In genomic region chr10:69229565-69229886, GRCh38 we compare ENCODE assay signal across 1 cellular context.
TF ChIP-seq lines count a peak whose summit lies in the region.

No MANE protein-coding gene starts in this region.

TF ChIP-seq in HEK293T, 16 proteins besides CTCF, POLR2A, EP300 and RAD21 (continued from another document):
- TF ChIP-seq HDGF (IDR thresholded peaks at IDR 0.05; ENCODE audit: borderline replicate concordance) = no peak
- TF ChIP-seq L3MBTL2 (conservative IDR thresholded peaks at IDR 0.05) = no peak
- no peak for TF ChIP-seq SP1 (IDR thresholded peaks at IDR 0.05)
- TF ChIP-seq ZNF384 (IDR thresholded peaks at IDR 0.05) = no peak
- no peak for TF ChIP-seq NFRKB (IDR thresholded peaks at IDR 0.05)
- no peak for TF ChIP-seq FOXK2 (IDR thresholded peaks at IDR 0.05)
